Comparison of ENCODE assay signal across 7 cellular contexts in the genomic region with DNA sequence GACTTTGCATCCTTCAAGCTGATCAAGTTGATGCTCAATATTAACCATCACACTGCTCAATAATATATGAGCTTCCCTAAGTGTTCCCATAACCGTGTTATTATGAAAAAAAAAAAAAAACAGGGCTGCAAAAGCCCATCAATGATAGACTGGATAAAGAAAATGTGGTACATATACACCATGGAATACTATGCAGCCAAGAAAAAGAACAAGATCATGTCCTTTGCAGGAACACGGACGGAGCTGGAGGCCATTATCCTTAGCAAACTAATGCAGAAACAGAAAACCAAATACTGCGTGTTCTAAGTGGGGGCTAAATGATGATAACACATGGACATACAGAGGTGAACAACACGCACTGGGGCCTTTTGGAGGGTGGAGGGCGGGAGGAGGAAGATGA. TPM values are rescaled to one million over a fixed set of nuclear protein-coding genes. Genes with fewer than 3 reads are reported as not detected.
"Had no signal": no experiment of that assay in that cellular context is flagged by ENCODE, and none has a peak within 500 bp of the region (broad histone marks: within the 10 kb centered on the region; RNA-seq: fewer than 3 reads in every experiment).

No MANE protein-coding gene starts in this region.

- DNase-seq: IMR-90, KBM-7, KG1 had no signal

- H3K27ac ChIP-seq: HL-60, KMS-11 had no signal

- FAIRE-seq: HepG2, HTR-8/SVneo had no signal

- H3K9ac ChIP-seq: KMS-11 had no signal

- H3K4me2 ChIP-seq: KMS-11 had no signal

- ATAC-seq: HepG2 had no signal

RNA-seq across cellular contexts. Expression of a gene that starts 58.3 kb away (rescaled TPM):
- total RNA-seq: HepG2 had no signal
- polyA plus RNA-seq: HepG2 had no signal
